ENCODE assay signal across 21 cellular contexts in genomic region chr22:31227186-31227585, GRCh38. TPM values are rescaled to one million over a fixed set of nuclear protein-coding genes. Genes with fewer than 3 reads are reported as not detected.
DNase-seq lines count a peak whose midpoint lies in the region; ATAC-seq and TF ChIP-seq lines count a peak whose summit lies in the region.
"Had no signal": no experiment of that assay in that cellular context is flagged by ENCODE, and none has a peak within 500 bp of the region (broad histone marks: within the 10 kb centered on the region; RNA-seq: fewer than 3 reads in every experiment).

No MANE protein-coding gene starts in this region.

- H3K27me3 Mint-ChIP-seq in natural killer cell treated with Interleukin-12 subunit alpha and Interleukin-12 subunit beta and Interleukin-15 and Interleukin-18, amount 100 ng/mL, for 72 hours = no peaks in the 10 kb centered on the region
- H3K27me3 Mint-ChIP-seq in neural progenitor cell (ENCODE audit: insufficient read depth, low read depth) (peaks cover 2% of the 10 kb centered on the region), WTC11 (ENCODE audit: low read depth) (no peaks in the 10 kb centered on the region)
- H3K27me3 Mint-ChIP-seq: CD8-positive, alpha-beta memory T cell; effector memory CD8-positive, alpha-beta T cell had no signal

- peaks cover 29% of the 10 kb centered on the region for H3F3A ChIP-seq in neural progenitor cell (ENCODE audit: low read depth)

- no peaks in the 10 kb centered on the region for H3K9me3 Mint-ChIP-seq in natural killer cell treated with Interleukin-12 subunit alpha and Interleukin-12 subunit beta and Interleukin-15 and Interleukin-18, amount 100 ng/mL, for 72 hours
- no peaks in the 10 kb centered on the region for H3K9me3 Mint-ChIP-seq in neural progenitor cell
- no peaks in the 10 kb centered on the region for H3K9me3 Mint-ChIP-seq in WTC11
- H3K9me3 Mint-ChIP-seq: CD8-positive, alpha-beta memory T cell; effector memory CD8-positive, alpha-beta T cell had no signal

- H3K79me2 ChIP-seq in neural progenitor cell (ENCODE audit: low read depth) = peaks cover 59% of the 10 kb centered on the region

- H3K4me2 ChIP-seq in neural progenitor cell = no peak overlapping the region

- H3K36me3 Mint-ChIP-seq in natural killer cell treated with Interleukin-12 subunit alpha and Interleukin-12 subunit beta and Interleukin-15 and Interleukin-18, amount 100 ng/mL, for 72 hours = peaks cover 25% of the 10 kb centered on the region
- H3K36me3 Mint-ChIP-seq in neural progenitor cell (no peaks in the 10 kb centered on the region), WTC11 (peaks cover 3% of the 10 kb centered on the region; the same call in 1 of the 2 replicates)

- WGBS in ectodermal cell, 2 experiments = 85 to 95% methylated on average over 1 of the region's 1 CpG
- 82 to 88% methylated on average over 1 of the region's 1 CpG for WGBS in upper lobe of left lung, 2 donors

- no peak overlapping the region for H3K9ac ChIP-seq in neural progenitor cell

- ATAC-seq in natural killer cell treated with Interleukin-12 subunit alpha and Interleukin-12 subunit beta and Interleukin-15 and Interleukin-18, amount 100 ng/mL, for 72 hours = no peak
- ATAC-seq in upper lobe of left lung (ENCODE audit: low FRiP score in 2 of 2) = no peak
- no peak for ATAC-seq in WTC11
- ATAC-seq: effector memory CD8-positive, alpha-beta T cell had no signal

- no peaks in the 10 kb centered on the region for H3K36me3 ChIP-seq in cardiac muscle cell
- no peaks in the 10 kb centered on the region for H3K36me3 ChIP-seq in right atrium auricular region
- peaks cover 3% of the 10 kb centered on the region for H3K36me3 ChIP-seq in ectodermal cell (ENCODE audit: control insufficient read depth, insufficient read depth, low read length)
- peaks cover 0 to 25% (median 9%) of the 10 kb centered on the region in 4 donors for H3K36me3 ChIP-seq in upper lobe of left lung
- no peaks in the 10 kb centered on the region for H3K36me3 ChIP-seq in neural progenitor cell
- H3K36me3 ChIP-seq: MG63 had no signal

- no peak for TF ChIP-seq POLR2A in upper lobe of left lung (IDR thresholded peaks at IDR 0.05)

- CTCF ChIA-PET in WTC11 (lab: Charles Lee) = interaction anchor here (1.6 kb wide), 1 partner anchor 15 kb away, joined by 7 read pairs; the partner anchor contains the start of gene LIMK2

- H3K4me1 Mint-ChIP-seq in natural killer cell treated with Interleukin-12 subunit alpha and Interleukin-12 subunit beta and Interleukin-15 and Interleukin-18, amount 100 ng/mL, for 72 hours (ENCODE audit: low read depth in 2 of 2) = peaks cover 75 to 82% of the 10 kb centered on the region in 2 donors
- H3K4me1 Mint-ChIP-seq in neural progenitor cell (peaks cover 26% of the 10 kb centered on the region), WTC11 (peaks cover 13% of the 10 kb centered on the region)

- H3K9me3 ChIP-seq in cardiac muscle cell (ENCODE audit: low read depth) (no peaks in the 10 kb centered on the region), right atrium auricular region (no peaks in the 10 kb centered on the region), ectodermal cell (ENCODE audit: control insufficient read depth, low read length) (no peaks in the 10 kb centered on the region), upper lobe of left lung (no peaks in the 10 kb centered on the region), neural progenitor cell (ENCODE audit: low read depth) (no peaks in the 10 kb centered on the region)
- H3K9me3 ChIP-seq: MG63, suprapubic skin had no signal

- POLR2A ChIA-PET in WTC11 (lab: Charles Lee) = no interaction called here

- H2AFZ ChIP-seq in neural progenitor cell (replicated peaks) = no peak overlapping the region

- H3K27ac Mint-ChIP-seq in natural killer cell treated with Interleukin-12 subunit alpha and Interleukin-12 subunit beta and Interleukin-15 and Interleukin-18, amount 100 ng/mL, for 72 hours = peak overlapping the region; percentile 98 to 100
- no peak overlapping the region for H3K27ac Mint-ChIP-seq in neural progenitor cell
- H3K27ac Mint-ChIP-seq in WTC11 = no peak overlapping the region

- peaks cover 6% of the 10 kb centered on the region for H3K4me1 ChIP-seq in cardiac muscle cell (ENCODE audit: low read depth)
- H3K4me1 ChIP-seq in right atrium auricular region = peaks cover 0 to 27% of the 10 kb centered on the region in 2 donors
- peaks cover 26% of the 10 kb centered on the region for H3K4me1 ChIP-seq in ectodermal cell (ENCODE audit: control insufficient read depth, insufficient read depth, low read length)
- H3K4me1 ChIP-seq in upper lobe of left lung = peaks cover 50 to 71% (median 62%) of the 10 kb centered on the region in 4 donors
- peaks cover 44% of the 10 kb centered on the region for H3K4me1 ChIP-seq in neural progenitor cell

- no peak for TF ChIP-seq EP300 in upper lobe of left lung (IDR thresholded peaks at IDR 0.05)

- no peak overlapping the region for H3K4me3 ChIP-seq in cardiac muscle cell
- H3K4me3 ChIP-seq in right atrium auricular region = no peak overlapping the region
- H3K4me3 ChIP-seq in ectodermal cell (ENCODE audit: insufficient read depth, low read depth, low read length) = no peak overlapping the region
- no peak overlapping the region for H3K4me3 ChIP-seq in upper lobe of left lung
- H3K4me3 ChIP-seq in neural progenitor cell = no peak overlapping the region
- H3K4me3 ChIP-seq: MG63, suprapubic skin had no signal

- H4K20me1 ChIP-seq in neural progenitor cell (ENCODE audit: low read depth) = peaks cover 56% of the 10 kb centered on the region

- TF ChIP-seq CTCF in cardiac muscle cell (IDR thresholded peaks at IDR 0.05; ENCODE audit: low read depth, low read length) (no peak), right atrium auricular region (IDR thresholded peaks at IDR 0.05) (no peak), upper lobe of left lung (IDR thresholded peaks at IDR 0.05) (no peak), neural progenitor cell (IDR thresholded peaks at IDR 0.05) (no peak), WTC11 (IDR thresholded peaks at IDR 0.05) (no peak)

- DNase-seq in cardiac muscle cell (ENCODE audit: low read depth in 1 of 2, low spot score in 1 of 2) = peak in 1 of 2 donors; percentile 25
- no peak for DNase-seq in right atrium auricular region (ENCODE audit: low spot score)
- DNase-seq in natural killer cell treated with Interleukin-12 subunit alpha and Interleukin-12 subunit beta and Interleukin-15 and Interleukin-18, amount 100 ng/mL, for 72 hours (ENCODE audit: low spot score) = no peak
- DNase-seq in upper lobe of left lung = no peak
- DNase-seq in neural progenitor cell (ENCODE audit: low spot score) = no peak
- no peak for DNase-seq in WTC11 (ENCODE audit: low spot score)
- no peak for DNase-seq in activated T-cell treated with anti-CD3 and anti-CD28 coated beads for 4 hours
- DNase-seq: activated CD4-positive, alpha-beta T cell treated with anti-CD3 and anti-CD28 coated beads for 4 hours; activated CD8-positive, alpha-beta memory T cell treated with anti-CD3 and anti-CD28 coated beads, Interleukin-2, amount 50 U/mL, for 4 hours; activated gamma-delta T cell; CD8-positive, alpha-beta memory T cell; central memory CD4-positive, alpha-beta T cell; DMS79 treated with DMSO at 0.1 percent for 48 hours; effector memory CD8-positive, alpha-beta T cell; MG63; NCI-H1436 treated with DMSO at 0.1 percent for 48 hours; NCI-H82; Right ventricle myocardium superior; stimulated activated CD8-positive, alpha-beta memory T cell treated with anti-CD3 and anti-CD28 coated beads, Interleukin-4, amount 100 ng/mL, for 48 hours had no signal

- H3K4me3 Mint-ChIP-seq in natural killer cell treated with Interleukin-12 subunit alpha and Interleukin-12 subunit beta and Interleukin-15 and Interleukin-18, amount 100 ng/mL, for 72 hours = peak overlapping the region; percentile 56
- H3K4me3 Mint-ChIP-seq in neural progenitor cell (no peak overlapping the region), WTC11 (no peak overlapping the region)
- H3K4me3 Mint-ChIP-seq: CD8-positive, alpha-beta memory T cell; effector memory CD8-positive, alpha-beta T cell had no signal

- no peaks in the 10 kb centered on the region for H3K27me3 ChIP-seq in cardiac muscle cell
- H3K27me3 ChIP-seq in right atrium auricular region = no peaks in the 10 kb centered on the region
- no peaks in the 10 kb centered on the region for H3K27me3 ChIP-seq in ectodermal cell (ENCODE audit: control insufficient read depth, insufficient read depth, low read length, poor library complexity, severe bottlenecking)
- no peaks in the 10 kb centered on the region for H3K27me3 ChIP-seq in upper lobe of left lung
- H3K27me3 ChIP-seq in neural progenitor cell = no peaks in the 10 kb centered on the region
- H3K27me3 ChIP-seq: MG63, suprapubic skin had no signal

- H3K27ac ChIP-seq in cardiac muscle cell = peak overlapping the region; percentile 41
- H3K27ac ChIP-seq in right atrium auricular region = no peak overlapping the region
- H3K27ac ChIP-seq in ectodermal cell (ENCODE audit: insufficient read depth, low read depth, low read length, poor library complexity, severe bottlenecking) = peak overlapping the region; percentile 28
- H3K27ac ChIP-seq in upper lobe of left lung = peak overlapping the region in 3 of 4 donors; percentile 80 to 92 (median 89)
- no peak overlapping the region for H3K27ac ChIP-seq in neural progenitor cell
- H3K27ac ChIP-seq: suprapubic skin had no signal

TF ChIP-seq in WTC11, 78 proteins besides CTCF, POLR2A, EP300 and RAD21 (continues in another document):
- TF ChIP-seq E2F4 (CRISPR knock-in tag; IDR thresholded peaks at IDR 0.05; ENCODE audit: borderline replicate concordance, low read depth) (no peak), SP1 (CRISPR knock-in tag; conservative IDR thresholded peaks at IDR 0.05) (no peak), FOXJ3 (CRISPR knock-in tag; IDR thresholded peaks at IDR 0.05; ENCODE audit: borderline replicate concordance) (no peak)

RNA-seq across cellular contexts. Expression of gene LIMK2, which starts 15.1 kb away (rescaled TPM):
- 29.4 and 32.8 TPM in 2 replicates for total RNA-seq in cardiac muscle cell
- polyA plus RNA-seq in cardiac muscle cell = 23.2 and 31.4 TPM in 2 replicates
- total RNA-seq in right atrium auricular region = 1 to 10 TPM; 7.5 to 9.8 TPM
- polyA plus RNA-seq in ectodermal cell (2013, experiment 1 of 4) = 40.7 TPM
- 46.7 TPM for polyA plus RNA-seq in ectodermal cell (2013, experiment 2 of 4)
- 27.9 TPM for polyA plus RNA-seq in ectodermal cell (2013, experiment 3 of 4)
- polyA plus RNA-seq in ectodermal cell (2013, experiment 4 of 4) = 29.6 TPM
- 100 to 1,000 TPM; 390 to 657 TPM for total RNA-seq in natural killer cell treated with Interleukin-12 subunit alpha and Interleukin-12 subunit beta and Interleukin-15 and Interleukin-18, amount 100 ng/mL, for 72 hours
- 100 to 1,000 TPM in 2 of 6 donors, 10 to 100 TPM in 4; 44.5 to 141 (median 75.8) TPM for total RNA-seq in upper lobe of left lung
- 28.1 and 45.8 TPM in 2 replicates for total RNA-seq in neural progenitor cell (ENCODE audit: low replicate concordance)
- total RNA-seq in WTC11 (2021) = 33.1 to 42.8 TPM (median 33.6 TPM) in 3 replicates

Comparison
In these comparisons a context has a peak if more than half of its experiments do, and no peak if none do; other contexts are left out.
1. H3K27ac ChIP-seq: peak in cardiac muscle cell (single experiment), ectodermal cell (single experiment) and upper lobe of left lung (3 of 4); none in right atrium auricular region (0 of 2) and neural progenitor cell (single experiment).
2. H3K27ac Mint-ChIP-seq: peak in natural killer cell treated with Interleukin-12 subunit alpha and Interleukin-12 subunit beta and Interleukin-15 and Interleukin-18, amount 100 ng/mL, for 72 hours (2 of 2); none in neural progenitor cell (single experiment) and WTC11 (single experiment).